In genomic region chr18:4017479-4017878, GRCh38 we compare ENCODE assay signal across 8 cellular contexts.
DNase-seq lines count a peak whose midpoint lies in the region; ATAC-seq, FAIRE-seq and TF ChIP-seq lines count a peak whose summit lies in the region.

No MANE protein-coding gene starts in this region.

- intact Hi-C loops in colonic mucosa (cut with DNase I): no loop called here

- no peak overlapping the region for H3K4me3 ChIP-seq in colonic mucosa

- H3K27ac ChIP-seq in colonic mucosa: no peak overlapping the region

- no peaks in the 10 kb centered on the region for H3K4me1 ChIP-seq in colonic mucosa

- no peaks in the 10 kb centered on the region for H3K9me3 ChIP-seq in colonic mucosa

- DNase-seq in NCI-H1436 (lab: John Stamatoyannopoulos, UW): peak; percentile 16
- DNase-seq in NCI-H1436 treated with DMSO at 0.1 percent for 48 hours (lab: John Stamatoyannopoulos, UW): no peak
- DNase-seq in HEK293T (ENCODE audit: extremely low spot score): peak; percentile 12
- peak; percentile 56 for DNase-seq in NCI-H526 treated with DMSO at 0.1 percent for 48 hours (lab: John Stamatoyannopoulos, UW)
- no peak for DNase-seq in memory B cell (ENCODE audit: low spot score in 2 of 2)
- DNase-seq in colonic mucosa: no peak
- no peak for DNase-seq in frontal cortex (ENCODE audit: low spot score in 2 of 2)
- DNase-seq in T-helper 2 cell treated with Interferon-gamma antibody and Interleukin-4, amounts not matched to agents 5 μg/mL and 100 μg/mL, for 36 hours (ENCODE audit: low spot score): no peak

- no peak overlapping the region for H3K4me3 Mint-ChIP-seq in memory B cell
- H3K4me3 Mint-ChIP-seq in T-helper 2 cell treated with Interferon-gamma antibody and Interleukin-4, amounts not matched to agents 5 μg/mL and 100 μg/mL, for 36 hours: no peak overlapping the region

- CTCF ChIA-PET in HEK293T (lab: Yijun Ruan, JAX): interaction anchor here (0.6 kb wide), 1 partner anchor 10 kb away, joined by 3 read pairs; no protein-coding TSS in a partner anchor

- peaks cover 9% of the 10 kb centered on the region for H3K9me3 Mint-ChIP-seq in memory B cell
- peaks cover 6% of the 10 kb centered on the region for H3K9me3 Mint-ChIP-seq in T-helper 2 cell treated with Interferon-gamma antibody and Interleukin-4, amounts not matched to agents 5 μg/mL and 100 μg/mL, for 36 hours

- no peaks in the 10 kb centered on the region for H3K36me3 Mint-ChIP-seq in memory B cell
- no peaks in the 10 kb centered on the region for H3K36me3 Mint-ChIP-seq in T-helper 2 cell treated with Interferon-gamma antibody and Interleukin-4, amounts not matched to agents 5 μg/mL and 100 μg/mL, for 36 hours (ENCODE audit: low read depth)

- no peaks in the 10 kb centered on the region for H3K4me1 Mint-ChIP-seq in memory B cell
- H3K4me1 Mint-ChIP-seq in T-helper 2 cell treated with Interferon-gamma antibody and Interleukin-4, amounts not matched to agents 5 μg/mL and 100 μg/mL, for 36 hours (ENCODE audit: low read depth): peaks cover 2% of the 10 kb centered on the region

- peaks cover 2% of the 10 kb centered on the region for H3K27me3 Mint-ChIP-seq in memory B cell
- H3K27me3 Mint-ChIP-seq in T-helper 2 cell treated with Interferon-gamma antibody and Interleukin-4, amounts not matched to agents 5 μg/mL and 100 μg/mL, for 36 hours (ENCODE audit: low read depth): peaks cover 2% of the 10 kb centered on the region

- H3K27me3 ChIP-seq in colonic mucosa: no peaks in the 10 kb centered on the region

- no peaks in the 10 kb centered on the region for H3K36me3 ChIP-seq in colonic mucosa

- POLR2A ChIA-PET in HEK293T (lab: Yijun Ruan, JAX): no interaction called here

- no peak overlapping the region for H3K9ac ChIP-seq in colonic mucosa (ENCODE audit: low read depth in 2 of 2, low read length in 2 of 2)

- no peak overlapping the region for H3K27ac Mint-ChIP-seq in memory B cell
- H3K27ac Mint-ChIP-seq in T-helper 2 cell treated with Interferon-gamma antibody and Interleukin-4, amounts not matched to agents 5 μg/mL and 100 μg/mL, for 36 hours: no peak overlapping the region

- ATAC-seq in memory B cell (ENCODE audit: low read depth): peak; percentile 49

- no peak for TF ChIP-seq CTCF in colonic mucosa (IDR thresholded peaks at IDR 0.05)

- no peak for FAIRE-seq in frontal cortex (lab: Jason Lieb, UNC)

TF ChIP-seq in HEK293T, 16 proteins besides CTCF, POLR2A, EP300 and RAD21:
- TF ChIP-seq BHLHE40 (IDR thresholded peaks at IDR 0.05; ENCODE audit: borderline replicate concordance) (no peak), FOXA1 (IDR thresholded peaks at IDR 0.05) (no peak)

Comparison
In these comparisons a context has a peak if more than half of its experiments do, and no peak if none do; other contexts are left out.
1. DNase-seq: peak in NCI-H1436 (single experiment), HEK293T (single experiment) and NCI-H526 treated with DMSO at 0.1 percent for 48 hours (single experiment); none in NCI-H1436 treated with DMSO at 0.1 percent for 48 hours (single experiment), memory B cell (0 of 2), colonic mucosa (single experiment), frontal cortex (0 of 2) and T-helper 2 cell treated with Interferon-gamma antibody and Interleukin-4, amounts not matched to agents 5 μg/mL and 100 μg/mL, for 36 hours (single experiment).